1 cellular context compared by ENCODE assay signal in genomic region chr16:31063843-31064611, GRCh38.
TF ChIP-seq lines count a peak whose summit lies in the region.

No MANE protein-coding gene starts in this region.

TF ChIP-seq in A549, 52 proteins besides CTCF, POLR2A, EP300 and RAD21 (continued from another document):
- no peak for TF ChIP-seq HMGXB4 (CRISPR knock-in tag; IDR thresholded peaks at IDR 0.05; ENCODE audit: borderline replicate concordance)
- no peak for TF ChIP-seq RFX5 (IDR thresholded peaks at IDR 0.05)
- TF ChIP-seq MAX (IDR thresholded peaks at IDR 0.05) = no peak
- TF ChIP-seq MAZ (IDR thresholded peaks at IDR 0.05; ENCODE audit: borderline replicate concordance, low read depth, low read length) = no peak
